Comparison of ENCODE assay signal across 8 cellular contexts in genomic region chr11:83819936-83820549, GRCh38.
A peak's percentile ranks its signal among the peaks of the same experiment; 100 is the strongest.
DNase-seq lines count a peak whose midpoint lies in the region; ATAC-seq, FAIRE-seq and TF ChIP-seq lines count a peak whose summit lies in the region.

No MANE protein-coding gene starts in this region.

- no peaks in the 10 kb centered on the region for H3K9me3 ChIP-seq in smooth muscle cell (replicated peaks; ENCODE audit: low read depth)

- no peaks in the 10 kb centered on the region for H3K27me3 ChIP-seq in smooth muscle cell (ENCODE audit: low read depth)

- no peaks in the 10 kb centered on the region for H3K4me1 Mint-ChIP-seq in glutamatergic neuron (ENCODE audit: low read depth, unreplicated experiment)
- H3K4me1 Mint-ChIP-seq in activated T-cell treated with anti-CD3 and anti-CD28 coated beads, Interleukin-2, amount 50 U/mL, for 24 hours (ENCODE audit: low read depth), result no peaks in the 10 kb centered on the region

- peak; percentile 63 for TF ChIP-seq CTCF in glutamatergic neuron (IDR thresholded peaks at IDR 0.05; ENCODE audit: partially characterized antibody, unreplicated experiment)
- peak; percentile 70 for TF ChIP-seq CTCF in smooth muscle cell (IDR thresholded peaks at IDR 0.05; ENCODE audit: borderline replicate concordance, insufficient read depth, poor library complexity, severe bottlenecking)

- ATAC-seq in GM18517 (IDR thresholded peaks at IDR 0.05; ENCODE audit: unreplicated experiment) (peak; percentile 50), GM19035 (IDR thresholded peaks at IDR 0.05; ENCODE audit: unreplicated experiment) (no peak)

- H3K4me3 ChIP-seq in smooth muscle cell, result no peak overlapping the region

- peaks cover 2% of the 10 kb centered on the region for H3K9me3 Mint-ChIP-seq in glutamatergic neuron (ENCODE audit: unreplicated experiment)
- no peaks in the 10 kb centered on the region for H3K9me3 Mint-ChIP-seq in activated T-cell treated with anti-CD3 and anti-CD28 coated beads, Interleukin-2, amount 50 U/mL, for 24 hours

- no peaks in the 10 kb centered on the region for H3K79me2 ChIP-seq in smooth muscle cell (ENCODE audit: low read depth)

- H3K36me3 ChIP-seq in smooth muscle cell (ENCODE audit: low read depth), result no peaks in the 10 kb centered on the region

- no peak overlapping the region for H3K27ac Mint-ChIP-seq in glutamatergic neuron (ENCODE audit: unreplicated experiment)
- H3K27ac Mint-ChIP-seq in activated T-cell treated with anti-CD3 and anti-CD28 coated beads, Interleukin-2, amount 50 U/mL, for 24 hours, result no peak overlapping the region

- DNase-seq in AG20443 (ENCODE audit: low spot score) (peak; percentile 62), NCI-H1105 treated with DMSO at 0.1 percent for 48 hours (lab: John Stamatoyannopoulos, UW) (peak; percentile 82), glutamatergic neuron (no peak), smooth muscle cell (lab: John Stamatoyannopoulos, UW; ENCODE audit: unreplicated experiment) (no peak)
- DNase-seq in activated T-cell treated with anti-CD3 and anti-CD28 coated beads, Interleukin-2, amount 50 U/mL, for 24 hours, result no peak

- H3K4me3 Mint-ChIP-seq in glutamatergic neuron (ENCODE audit: unreplicated experiment), result no peak overlapping the region
- no peak overlapping the region for H3K4me3 Mint-ChIP-seq in activated T-cell treated with anti-CD3 and anti-CD28 coated beads, Interleukin-2, amount 50 U/mL, for 24 hours

- H3K9ac ChIP-seq in smooth muscle cell (ENCODE audit: low read depth), result no peak overlapping the region

- no peak overlapping the region for H2AFZ ChIP-seq in smooth muscle cell (ENCODE audit: low read depth)

- peak; percentile 86 for FAIRE-seq in TTC549 (lab: Jason Lieb, UNC)

- H3F3A ChIP-seq in smooth muscle cell (ENCODE audit: low read depth), result no peaks in the 10 kb centered on the region

- H3K36me3 Mint-ChIP-seq in glutamatergic neuron (ENCODE audit: unreplicated experiment), result no peaks in the 10 kb centered on the region
- no peaks in the 10 kb centered on the region for H3K36me3 Mint-ChIP-seq in activated T-cell treated with anti-CD3 and anti-CD28 coated beads, Interleukin-2, amount 50 U/mL, for 24 hours (ENCODE audit: low read depth)

- 57% methylated on average over 2 of the region's 2 CpGs for WGBS in smooth muscle cell (ENCODE audit: low lambda C conversion rate)

- H4K20me1 ChIP-seq in smooth muscle cell (ENCODE audit: low read depth), result no peaks in the 10 kb centered on the region

- no peak overlapping the region for H3K4me2 ChIP-seq in smooth muscle cell

- H3K27me3 Mint-ChIP-seq in glutamatergic neuron (ENCODE audit: unreplicated experiment), result no peaks in the 10 kb centered on the region
- H3K27me3 Mint-ChIP-seq in activated T-cell treated with anti-CD3 and anti-CD28 coated beads, Interleukin-2, amount 50 U/mL, for 24 hours, result peaks cover 4% of the 10 kb centered on the region

- no peaks in the 10 kb centered on the region for H3K4me1 ChIP-seq in smooth muscle cell (ENCODE audit: low read depth)

- no peak overlapping the region for H3K27ac ChIP-seq in smooth muscle cell (ENCODE audit: low read depth)

Comparison
In these comparisons a context has a peak if more than half of its experiments do, and no peak if none do; other contexts are left out.
1. DNase-seq: peak in AG20443 (single experiment) and NCI-H1105 treated with DMSO at 0.1 percent for 48 hours (single experiment); none in glutamatergic neuron (single experiment), smooth muscle cell (single experiment) and activated T-cell treated with anti-CD3 and anti-CD28 coated beads, Interleukin-2, amount 50 U/mL, for 24 hours (single experiment).